ENCODE assay signal across 34 cellular contexts in genomic region chr20:3730803-3731370, GRCh38. TPM values are rescaled to one million over a fixed set of nuclear protein-coding genes. Genes with fewer than 3 reads are reported as not detected.
A peak's percentile ranks its signal among the peaks of the same experiment; 100 is the strongest.
DNase-seq lines count a peak whose midpoint lies in the region; ATAC-seq and TF ChIP-seq lines count a peak whose summit lies in the region.
"Had no signal": no experiment of that assay in that cellular context is flagged by ENCODE, and none has a peak within 500 bp of the region (broad histone marks: within the 10 kb centered on the region; RNA-seq: fewer than 3 reads in every experiment).

No MANE protein-coding gene starts in this region.

- no peaks in the 10 kb centered on the region for H3K9me2 ChIP-seq in OCI-LY7 (ENCODE audit: insufficient read depth, low read length)

- H3K4me1 ChIP-seq in HEK293 (ENCODE audit: control insufficient read depth, insufficient read depth, low read length) (peaks cover 10% of the 10 kb centered on the region), neural progenitor cell (peaks cover 9% of the 10 kb centered on the region), OCI-LY7 (ENCODE audit: insufficient read depth, low read length, poor library complexity, severe bottlenecking) (no peaks in the 10 kb centered on the region)

- H3K4me3 ChIP-seq in HEK293 (ENCODE audit: low read depth, low read length) (no peak overlapping the region), neural progenitor cell (no peak overlapping the region), OCI-LY7 (ENCODE audit: low read depth, low read length, poor library complexity, severe bottlenecking) (no peak overlapping the region)
- H3K4me3 ChIP-seq: left lung, Peyer's patch, sigmoid colon, tibial nerve had no signal

- H3K9me3 ChIP-seq in HEK293 (ENCODE audit: control insufficient read depth, insufficient read depth, low read depth, low read length) (no peaks in the 10 kb centered on the region), neural progenitor cell (ENCODE audit: low read depth) (no peaks in the 10 kb centered on the region), OCI-LY7 (ENCODE audit: low read length) (no peaks in the 10 kb centered on the region)
- H3K9me3 ChIP-seq: left lung, neutrophil, Peyer's patch, sigmoid colon, tibial nerve had no signal

- no peaks in the 10 kb centered on the region for H4K20me1 ChIP-seq in neural progenitor cell (ENCODE audit: low read depth)
- no peaks in the 10 kb centered on the region for H4K20me1 ChIP-seq in OCI-LY7 (ENCODE audit: insufficient read depth, low read length)

- peaks cover 11% of the 10 kb centered on the region for H3K4me1 Mint-ChIP-seq in CD14-positive monocyte
- peaks cover 19% of the 10 kb centered on the region for H3K4me1 Mint-ChIP-seq in endothelial cell (ENCODE audit: unreplicated experiment)
- peaks cover 30% of the 10 kb centered on the region for H3K4me1 Mint-ChIP-seq in neural progenitor cell
- H3K4me1 Mint-ChIP-seq: activated naive CD8-positive, alpha-beta T cell treated with anti-CD3 and anti-CD28 coated beads for 36 hours had no signal

- TF ChIP-seq CTCF in CD14-positive monocyte (IDR thresholded peaks at IDR 0.05): no peak
- no peak for TF ChIP-seq CTCF in HEK293 (tag by site-specific recombination; IDR thresholded peaks at IDR 0.05)
- no peak for TF ChIP-seq CTCF in endothelial cell (IDR thresholded peaks at IDR 0.05; ENCODE audit: unreplicated experiment)
- no peak for TF ChIP-seq CTCF in neural progenitor cell (IDR thresholded peaks at IDR 0.05)
- TF ChIP-seq CTCF in OCI-LY7 (conservative IDR thresholded peaks at IDR 0.05; ENCODE audit: low read length): no peak

- H3K27ac ChIP-seq in HEK293 (ENCODE audit: extremely low read depth, low read depth, low read length): no peak overlapping the region
- no peak overlapping the region for H3K27ac ChIP-seq in neural progenitor cell
- no peak overlapping the region for H3K27ac ChIP-seq in OCI-LY7 (ENCODE audit: low read depth, low read length, poor library complexity, severe bottlenecking)
- H3K27ac ChIP-seq: neutrophil, Peyer's patch, tibial nerve, WERI-Rb-1 had no signal

- peaks cover 8% of the 10 kb centered on the region for H3F3A ChIP-seq in neural progenitor cell (ENCODE audit: low read depth)

- ATAC-seq in HG03565 (IDR thresholded peaks at IDR 0.05; ENCODE audit: unreplicated experiment): no peak
- ATAC-seq in GM21447 (IDR thresholded peaks at IDR 0.05; ENCODE audit: unreplicated experiment): no peak
- ATAC-seq: HCT116, left lung had no signal

- peak overlapping the region in 1 of 2 donors; percentile 18 for H3K4me3 Mint-ChIP-seq in CD14-positive monocyte
- peak overlapping the region; percentile 3 for H3K4me3 Mint-ChIP-seq in endothelial cell (ENCODE audit: unreplicated experiment)
- H3K4me3 Mint-ChIP-seq in neural progenitor cell: peak overlapping the region; percentile 6
- H3K4me3 Mint-ChIP-seq: activated naive CD8-positive, alpha-beta T cell treated with anti-CD3 and anti-CD28 coated beads for 36 hours had no signal

- H3K27ac Mint-ChIP-seq in CD14-positive monocyte (no peak overlapping the region), endothelial cell (ENCODE audit: unreplicated experiment) (no peak overlapping the region), neural progenitor cell (peak overlapping the region; percentile 3)
- H3K27ac Mint-ChIP-seq: activated naive CD8-positive, alpha-beta T cell treated with anti-CD3 and anti-CD28 coated beads for 36 hours had no signal

- CTCF ChIA-PET in HEK293 (lab: Yijun Ruan, JAX) (interaction anchor here (0.6 to 3.4 kb wide), 6 partner anchors 11 to 673 kb away, joined by 3 to 14 read pairs (median 4); no protein-coding TSS in a partner anchor), OCI-LY7 (lab: Charles Lee; ENCODE audit: unreplicated experiment) (no interaction called here)

- H2AFZ ChIP-seq in neural progenitor cell (replicated peaks) (no peak overlapping the region), OCI-LY7 (ENCODE audit: low read length) (no peak overlapping the region)

- H3K4me2 ChIP-seq in neural progenitor cell: no peak overlapping the region
- no peak overlapping the region for H3K4me2 ChIP-seq in OCI-LY7 (ENCODE audit: low read length)

- H3K27me3 Mint-ChIP-seq in CD14-positive monocyte (ENCODE audit: low read depth in 3 of 3): peaks cover 44 to 64% (median 58%) of the 10 kb centered on the region in 3 donors
- peaks cover 16% of the 10 kb centered on the region for H3K27me3 Mint-ChIP-seq in endothelial cell (ENCODE audit: unreplicated experiment)
- H3K27me3 Mint-ChIP-seq in neural progenitor cell (ENCODE audit: insufficient read depth, low read depth): peaks cover 29% of the 10 kb centered on the region

- H3K36me3 ChIP-seq in HEK293 (ENCODE audit: control insufficient read depth in 2 of 2, insufficient read depth in 1 of 2, low read length in 2 of 2): no peaks in the 10 kb centered on the region
- no peaks in the 10 kb centered on the region for H3K36me3 ChIP-seq in neural progenitor cell
- no peaks in the 10 kb centered on the region for H3K36me3 ChIP-seq in OCI-LY7 (ENCODE audit: insufficient read depth, low read length)
- H3K36me3 ChIP-seq: left lung, neutrophil, Peyer's patch, sigmoid colon, tibial nerve, WERI-Rb-1 had no signal

- no TSS peak for BruUV-seq in OCI-LY7 (replicated peaks; lab: Mats Ljungman, UMichigan)

- peaks cover 61% of the 10 kb centered on the region for H3K27me3 ChIP-seq in neural progenitor cell

- POLR2A ChIA-PET in HEK293 (lab: Yijun Ruan, JAX) (no interaction called here), OCI-LY7 (lab: Charles Lee) (interaction anchor here (0.6 kb wide), 1 partner anchor 240 kb away, joined by 3 read pairs; no protein-coding TSS in a partner anchor)

- intact Hi-C loops in CD14-positive monocyte (cut with micrococcal nuclease) (no loop called here), OCI-LY7 (cut with micrococcal nuclease; ENCODE audit: unreplicated experiment) (no loop called here)

- DNase-seq in CD14-positive monocyte (ENCODE audit: low spot score) (peak; percentile 17), endothelial cell (ENCODE audit: low spot score) (no peak), neural progenitor cell (ENCODE audit: low spot score) (no peak), OCI-LY7 (ENCODE audit: low spot score) (no peak), SIG-M5 treated with dmso at 0.1 percent for 504 hours (lab: John Stamatoyannopoulos, UW; ENCODE audit: unreplicated experiment) (no peak)
- DNase-seq: activated CD4-positive, alpha-beta T cell treated with anti-CD3 and anti-CD28 coated beads for 48 hours; activated gamma-delta T cell; activated naive CD8-positive, alpha-beta T cell treated with anti-CD3 and anti-CD28 coated beads for 36 hours; C1 segment of cervical spinal cord; caudate nucleus; COR-L47; dermis blood vessel endothelial cell; left lung; mesendoderm; NCI-H1417; NCI-H2029 treated with DMSO at 0.1 percent for 48 hours; NCI-H226; NCI-H748 treated with DMSO at 0.1 percent for 48 hours; Peyer's patch; SIG-M5; stimulated activated CD4-positive, alpha-beta T cell treated with anti-CD3 and anti-CD28 coated beads, Interleukin-4, amount 100 ng/mL, for 24 hours; SW 1271; T-helper 9 cell; WERI-Rb-1 had no signal

- H3K36me3 Mint-ChIP-seq in CD14-positive monocyte (no peaks in the 10 kb centered on the region), endothelial cell (ENCODE audit: low read depth, unreplicated experiment) (peaks cover 3% of the 10 kb centered on the region), neural progenitor cell (no peaks in the 10 kb centered on the region)
- H3K36me3 Mint-ChIP-seq: activated naive CD8-positive, alpha-beta T cell treated with anti-CD3 and anti-CD28 coated beads for 36 hours had no signal

- H3K9me3 Mint-ChIP-seq in CD14-positive monocyte: peaks cover 0 to 5% (median 0%) of the 10 kb centered on the region in 7 donors
- H3K9me3 Mint-ChIP-seq in endothelial cell (ENCODE audit: unreplicated experiment): no peaks in the 10 kb centered on the region
- H3K9me3 Mint-ChIP-seq in neural progenitor cell: no peaks in the 10 kb centered on the region
- H3K9me3 Mint-ChIP-seq: activated naive CD8-positive, alpha-beta T cell treated with anti-CD3 and anti-CD28 coated beads for 36 hours had no signal

- no peaks in the 10 kb centered on the region for H3K79me2 ChIP-seq in neural progenitor cell (ENCODE audit: low read depth)
- no peaks in the 10 kb centered on the region for H3K79me2 ChIP-seq in OCI-LY7 (ENCODE audit: insufficient read depth, low read depth, low read length)

- no peak overlapping the region for H3K9ac ChIP-seq in neural progenitor cell

TF ChIP-seq in HEK293, 187 proteins besides CTCF, POLR2A, EP300 and RAD21 (continues in another document):
- TF ChIP-seq ZFP41 (tag by site-specific recombination; IDR thresholded peaks at IDR 0.05; ENCODE audit: borderline replicate concordance): no peak
- TF ChIP-seq MEIS1 (CRISPR knock-in tag; IDR thresholded peaks at IDR 0.05; ENCODE audit: borderline replicate concordance): no peak
- peak; percentile 55 for TF ChIP-seq ZNF600 (tag by site-specific recombination; IDR thresholded peaks at IDR 0.05)
- TF ChIP-seq REPIN1 (tag by site-specific recombination; IDR thresholded peaks at IDR 0.05; ENCODE audit: low read depth): no peak
- TF ChIP-seq ZNF266 (tag by site-specific recombination; IDR thresholded peaks at IDR 0.05; ENCODE audit: low read depth): no peak
- no peak for TF ChIP-seq ZNF394 (tag by site-specific recombination; IDR thresholded peaks at IDR 0.05; ENCODE audit: borderline replicate concordance)

RNA-seq across cellular contexts. Expression of gene HSPA12B, which starts 1.6 kb away (rescaled TPM):
- polyA plus RNA-seq in CD14-positive monocyte: not detected
- total RNA-seq in endothelial cell (ENCODE audit: unreplicated experiment) (12.7 TPM), neural progenitor cell (ENCODE audit: low replicate concordance) (0.15 and 0.71 TPM in 2 replicates), OCI-LY7 (2022) (not detected in 2 replicates)
- not detected in 2 replicates for total RNA-seq in OCI-LY7 (2014; rRNA removed; shearing (Covaris generic))
- total RNA-seq: activated naive CD8-positive, alpha-beta T cell treated with anti-CD3 and anti-CD28 coated beads for 36 hours; astrocyte had no signal

RNA-seq across cellular contexts. Expression of gene SIGLEC1, which starts 18.5 kb away (rescaled TPM):
- 1 to 10 TPM; 1.6 to 2.5 TPM for polyA plus RNA-seq in CD14-positive monocyte
- total RNA-seq in endothelial cell (ENCODE audit: unreplicated experiment) (not detected), neural progenitor cell (ENCODE audit: low replicate concordance) (not detected in 2 replicates), OCI-LY7 (2022) (0.11 TPM in 1 of 2 replicates, not detected in the other)
- not detected in 2 replicates for total RNA-seq in OCI-LY7 (2014; rRNA removed; shearing (Covaris generic))
- total RNA-seq: activated naive CD8-positive, alpha-beta T cell treated with anti-CD3 and anti-CD28 coated beads for 36 hours; astrocyte; dermis blood vessel endothelial cell had no signal
- polyA plus RNA-seq: AG04450 had no signal

RNA-seq across cellular contexts. Expression of gene ADISSP, which starts 36.7 kb away (rescaled TPM):
- 10 to 100 TPM; 59.6 to 68.5 TPM for polyA plus RNA-seq in CD14-positive monocyte
- total RNA-seq in endothelial cell (ENCODE audit: unreplicated experiment): 18.0 TPM
- 17.6 and 42.8 TPM in 2 replicates for total RNA-seq in neural progenitor cell (ENCODE audit: low replicate concordance)
- total RNA-seq in OCI-LY7 (2014; rRNA removed; shearing (Covaris generic)): 62.1 and 66.7 TPM in 2 replicates
- 58.7 and 64.4 TPM in 2 replicates for total RNA-seq in OCI-LY7 (2022)

RNA-seq across cellular contexts. Expression of gene ADAM33, which starts 49.1 kb away (rescaled TPM):
- not detected for polyA plus RNA-seq in CD14-positive monocyte
- total RNA-seq in endothelial cell (ENCODE audit: unreplicated experiment) (0.23 TPM), neural progenitor cell (ENCODE audit: low replicate concordance) (7.0 and 18.9 TPM in 2 replicates), OCI-LY7 (2022) (not detected in 2 replicates)
- not detected in 2 replicates for total RNA-seq in OCI-LY7 (2014; rRNA removed; shearing (Covaris generic))
- total RNA-seq: activated naive CD8-positive, alpha-beta T cell treated with anti-CD3 and anti-CD28 coated beads for 36 hours had no signal

RNA-seq across cellular contexts. Expression of gene SPEF1, which starts 50.4 kb away (rescaled TPM):
- not detected for polyA plus RNA-seq in CD14-positive monocyte
- total RNA-seq in endothelial cell (ENCODE audit: unreplicated experiment) (0.23 TPM), neural progenitor cell (ENCODE audit: low replicate concordance) (0.34 and 1.2 TPM in 2 replicates), OCI-LY7 (2022) (0.27 TPM in 1 of 2 replicates, not detected in the other)
- 0.09 and 0.10 TPM in 2 replicates for total RNA-seq in OCI-LY7 (2014; rRNA removed; shearing (Covaris generic))
- total RNA-seq: dermis blood vessel endothelial cell, Peyer's patch, posterior vena cava had no signal
